Comparison of ENCODE assay signal across 1 cellular context in genomic region chr17:21249911-21250703, GRCh38.
TF ChIP-seq lines count a peak whose summit lies in the region.

No MANE protein-coding gene starts in this region.

TF ChIP-seq in WTC11, 78 proteins besides CTCF, POLR2A, EP300 and RAD21 (continued from another document):
- TF ChIP-seq, protein P1, sequence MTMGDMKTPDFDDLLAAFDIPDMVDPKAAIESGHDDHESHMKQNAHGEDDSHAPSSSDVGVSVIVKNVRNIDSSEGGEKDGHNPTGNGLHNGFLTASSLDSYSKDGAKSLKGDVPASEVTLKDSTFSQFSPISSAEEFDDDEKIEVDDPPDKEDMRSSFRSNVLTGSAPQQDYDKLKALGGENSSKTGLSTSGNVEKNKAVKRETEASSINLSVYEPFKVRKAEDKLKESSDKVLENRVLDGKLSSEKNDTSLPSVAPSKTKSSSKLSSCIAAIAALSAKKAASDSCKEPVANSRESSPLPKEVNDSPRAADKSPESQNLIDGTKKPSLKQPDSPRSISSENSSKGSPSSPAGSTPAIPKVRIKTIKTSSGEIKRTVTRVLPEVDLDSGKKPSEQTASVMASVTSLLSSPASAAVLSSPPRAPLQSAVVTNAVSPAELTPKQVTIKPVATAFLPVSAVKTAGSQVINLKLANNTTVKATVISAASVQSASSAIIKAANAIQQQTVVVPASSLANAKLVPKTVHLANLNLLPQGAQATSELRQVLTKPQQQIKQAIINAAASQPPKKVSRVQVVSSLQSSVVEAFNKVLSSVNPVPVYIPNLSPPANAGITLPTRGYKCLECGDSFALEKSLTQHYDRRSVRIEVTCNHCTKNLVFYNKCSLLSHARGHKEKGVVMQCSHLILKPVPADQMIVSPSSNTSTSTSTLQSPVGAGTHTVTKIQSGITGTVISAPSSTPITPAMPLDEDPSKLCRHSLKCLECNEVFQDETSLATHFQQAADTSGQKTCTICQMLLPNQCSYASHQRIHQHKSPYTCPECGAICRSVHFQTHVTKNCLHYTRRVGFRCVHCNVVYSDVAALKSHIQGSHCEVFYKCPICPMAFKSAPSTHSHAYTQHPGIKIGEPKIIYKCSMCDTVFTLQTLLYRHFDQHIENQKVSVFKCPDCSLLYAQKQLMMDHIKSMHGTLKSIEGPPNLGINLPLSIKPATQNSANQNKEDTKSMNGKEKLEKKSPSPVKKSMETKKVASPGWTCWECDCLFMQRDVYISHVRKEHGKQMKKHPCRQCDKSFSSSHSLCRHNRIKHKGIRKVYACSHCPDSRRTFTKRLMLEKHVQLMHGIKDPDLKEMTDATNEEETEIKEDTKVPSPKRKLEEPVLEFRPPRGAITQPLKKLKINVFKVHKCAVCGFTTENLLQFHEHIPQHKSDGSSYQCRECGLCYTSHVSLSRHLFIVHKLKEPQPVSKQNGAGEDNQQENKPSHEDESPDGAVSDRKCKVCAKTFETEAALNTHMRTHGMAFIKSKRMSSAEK (CRISPR knock-in tag; IDR thresholded peaks at IDR 0.05; ENCODE audit: borderline replicate concordance), result no peak
- TF ChIP-seq USF2 (CRISPR knock-in tag; IDR thresholded peaks at IDR 0.05) (no peak), ZNF138 (CRISPR knock-in tag; conservative IDR thresholded peaks at IDR 0.05) (no peak), ZNF423 (CRISPR knock-in tag; IDR thresholded peaks at IDR 0.05) (no peak), AR (CRISPR knock-in tag; IDR thresholded peaks at IDR 0.05) (no peak), ZNF317 (CRISPR knock-in tag; IDR thresholded peaks at IDR 0.05; ENCODE audit: borderline replicate concordance, low read depth) (no peak), NFYB (CRISPR knock-in tag; conservative IDR thresholded peaks at IDR 0.05; ENCODE audit: low read depth) (no peak), EMX1 (CRISPR knock-in tag; IDR thresholded peaks at IDR 0.05) (no peak)
